14 cellular contexts compared by ENCODE assay signal in the genomic region with DNA sequence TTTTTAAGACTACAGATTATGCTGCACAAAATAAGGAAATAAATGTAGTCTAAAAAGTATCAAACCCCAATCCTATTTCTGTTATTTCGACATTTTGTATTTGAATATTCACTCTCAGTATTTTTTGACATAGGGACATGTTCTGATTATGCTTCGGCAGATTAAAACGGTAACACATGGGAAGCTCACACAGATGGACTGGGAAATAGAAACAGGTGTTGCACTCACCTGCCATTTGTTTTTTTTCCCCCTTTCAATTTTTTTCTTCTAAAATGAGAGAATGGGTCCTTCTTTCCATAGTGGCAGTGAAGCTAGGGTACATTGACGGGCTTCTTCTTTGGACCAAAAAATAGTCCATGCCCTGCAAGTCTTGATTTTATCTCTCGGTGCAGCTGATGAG.
DNase-seq lines count a peak whose midpoint lies in the region; TF ChIP-seq lines count a peak whose summit lies in the region.
"Had no signal": no experiment of that assay in that cellular context is flagged by ENCODE, and none has a peak within 500 bp of the region (broad histone marks: within the 10 kb centered on the region; RNA-seq: fewer than 3 reads in every experiment).

No MANE protein-coding gene starts in this region.

- no peak overlapping the region for H3K4me2 ChIP-seq in Karpas-422 (ENCODE audit: low read depth, low read length, poor library complexity, severe bottlenecking)

- no peaks in the 10 kb centered on the region for H3K27me3 ChIP-seq in Karpas-422 (ENCODE audit: low read length)

- H3K36me3 ChIP-seq in Karpas-422 (ENCODE audit: insufficient read depth, low read length): 0 out of 2 replicates have a peak, but pooled peaks cover 5% of the 10 kb centered on the region
- H3K36me3 ChIP-seq: HAP-1 had no signal

- H3K9ac ChIP-seq in Karpas-422 (ENCODE audit: low read length): no peak overlapping the region

- POLR2A ChIA-PET in HEK293T (lab: Yijun Ruan, JAX): no interaction called here

- CTCF ChIA-PET in HEK293T (lab: Yijun Ruan, JAX): no interaction called here

- no peak overlapping the region for H3K4me3 Mint-ChIP-seq in glutamatergic neuron (ENCODE audit: unreplicated experiment)
- H3K4me3 Mint-ChIP-seq: CD4-positive, alpha-beta memory T cell had no signal

- no peaks in the 10 kb centered on the region for H3K27me3 Mint-ChIP-seq in glutamatergic neuron (ENCODE audit: unreplicated experiment)

- H3K9me3 Mint-ChIP-seq in glutamatergic neuron (ENCODE audit: unreplicated experiment): peaks cover 4% of the 10 kb centered on the region

- no peak overlapping the region for H3K4me3 ChIP-seq in Karpas-422 (ENCODE audit: low read length)
- H3K4me3 ChIP-seq: GM12878, HAP-1 had no signal

- no peak overlapping the region for H3K27ac ChIP-seq in Karpas-422 (ENCODE audit: low read length)

- H3K36me3 Mint-ChIP-seq in glutamatergic neuron (ENCODE audit: unreplicated experiment): peaks cover 6% of the 10 kb centered on the region
- H3K36me3 Mint-ChIP-seq: CD4-positive, alpha-beta memory T cell had no signal

- no peaks in the 10 kb centered on the region for H4K20me1 ChIP-seq in Karpas-422 (ENCODE audit: insufficient read depth, low read depth, low read length)

- H2AFZ ChIP-seq in Karpas-422 (ENCODE audit: low read length): no peak overlapping the region

- H3K9me2 ChIP-seq in Karpas-422 (replicated peaks; ENCODE audit: insufficient read depth, low read length): no peaks in the 10 kb centered on the region

- TF ChIP-seq CTCF in glutamatergic neuron (IDR thresholded peaks at IDR 0.05; ENCODE audit: partially characterized antibody, unreplicated experiment): no peak

- H3K79me2 ChIP-seq in Karpas-422 (ENCODE audit: low read length): peaks cover 52% of the 10 kb centered on the region

- H3K4me1 ChIP-seq in Karpas-422 (ENCODE audit: low read length): peaks cover 53% of the 10 kb centered on the region
- H3K4me1 ChIP-seq: Caco-2, HAP-1 had no signal

- H3K9me3 ChIP-seq in Karpas-422 (ENCODE audit: low read length): no peaks in the 10 kb centered on the region
- H3K9me3 ChIP-seq: Caco-2, HAP-1 had no signal

- peak; percentile 28 for DNase-seq in Karpas-422
- DNase-seq in cerebellar cortex (ENCODE audit: low spot score): peak; percentile 91
- no peak for DNase-seq in glutamatergic neuron
- no peak for DNase-seq in activated CD4-positive, alpha-beta T cell treated with anti-CD3 and anti-CD28 coated beads for 48 hours
- no peak for DNase-seq in SIG-M5 treated with dmso at 0.1 percent for 504 hours (lab: John Stamatoyannopoulos, UW; ENCODE audit: unreplicated experiment)
- DNase-seq in HEK293T (ENCODE audit: extremely low spot score): no peak
- DNase-seq: Caco-2; CD4-positive, alpha-beta memory T cell; DMS153; DND-41; GDM1; GOT3 had no signal

- peak overlapping the region; percentile 19 for H3K27ac Mint-ChIP-seq in glutamatergic neuron (ENCODE audit: unreplicated experiment)
- H3K27ac Mint-ChIP-seq: CD4-positive, alpha-beta memory T cell had no signal

- peaks cover 2% of the 10 kb centered on the region for H3K4me1 Mint-ChIP-seq in glutamatergic neuron (ENCODE audit: low read depth, unreplicated experiment)
- H3K4me1 Mint-ChIP-seq: CD4-positive, alpha-beta memory T cell had no signal

TF ChIP-seq in HEK293T, 16 proteins besides CTCF, POLR2A, EP300 and RAD21:
- TF ChIP-seq ARNT (IDR thresholded peaks at IDR 0.05): no peak
- TF ChIP-seq FOXM1 (IDR thresholded peaks at IDR 0.05; ENCODE audit: borderline replicate concordance): no peak
- no peak for TF ChIP-seq ELF4 (IDR thresholded peaks at IDR 0.05)
- no peak for TF ChIP-seq L3MBTL2 (conservative IDR thresholded peaks at IDR 0.05)
- TF ChIP-seq FOXA1 (IDR thresholded peaks at IDR 0.05): no peak
- no peak for TF ChIP-seq SUZ12 (IDR thresholded peaks at IDR 0.05)

Comparison
In these comparisons a context has a peak if more than half of its experiments do, and no peak if none do; other contexts are left out.
1. DNase-seq: peak in Karpas-422 (single experiment) and cerebellar cortex (single experiment); none in glutamatergic neuron (single experiment), activated CD4-positive, alpha-beta T cell treated with anti-CD3 and anti-CD28 coated beads for 48 hours (single experiment), SIG-M5 treated with dmso at 0.1 percent for 504 hours (single experiment) and HEK293T (single experiment).